Comparison of ENCODE assay signal across 25 cellular contexts in genomic region chrX:130287071-130287770, GRCh38.
"Had no signal": no experiment of that assay in that cellular context is flagged by ENCODE, and none has a peak within 500 bp of the region (broad histone marks: within the 10 kb centered on the region; RNA-seq: fewer than 3 reads in every experiment).

No MANE protein-coding gene starts in this region.

- H3K4me3 ChIP-seq: body of pancreas, cardiac muscle cell, heart left ventricle, left lung, pancreas, psoas muscle, stomach, suprapubic skin, transverse colon had no signal

- H3K4me1 Mint-ChIP-seq: activated naive CD8-positive, alpha-beta T cell treated with anti-CD3 and anti-CD28 coated beads, Interleukin-2, amount 50 U/mL, for 24 hours; stimulated activated memory B cell treated with anti-CD40 and anti-IgM and Interleukin-4, amounts not matched to agents 10 μg/mL and 1 μg/mL and 100 μg/mL, for 72 hours had no signal

- H3K27me3 ChIP-seq: body of pancreas, cardiac muscle cell, heart left ventricle, left lung, pancreas, stomach, suprapubic skin, transverse colon had no signal

- H3K4me1 ChIP-seq: body of pancreas, heart left ventricle, left lung, pancreas, psoas muscle, stomach, suprapubic skin, transverse colon had no signal

- H3K36me3 Mint-ChIP-seq: stimulated activated memory B cell treated with anti-CD40 and anti-IgM and Interleukin-4, amounts not matched to agents 10 μg/mL and 1 μg/mL and 100 μg/mL, for 72 hours had no signal

- H3K4me3 Mint-ChIP-seq: activated CD8-positive, alpha-beta T cell treated with anti-CD3 and anti-CD28 coated beads, Interleukin-2, amount 10 ng/mL, durations not matched to agents 7 days and 5 days; activated naive CD8-positive, alpha-beta T cell treated with anti-CD3 and anti-CD28 coated beads, Interleukin-2, amount 50 U/mL, for 24 hours; activated T-helper 1 cell treated with anti-CD3 and anti-CD28 coated beads, Interleukin-12 subunit alpha, Interleukin-12 subunit beta, Interleukin-2, Interleukin-4 antibody, amounts not matched to agents 30 ng/mL and 10 ng/mL and 1 ng/mL, durations not matched to agents 14 hours and 24 hours and 36 hours; nephron; stimulated activated memory B cell treated with anti-CD40 and anti-IgM and Interleukin-4, amounts not matched to agents 10 μg/mL and 1 μg/mL and 100 μg/mL, for 72 hours had no signal

- H3K36me3 ChIP-seq: cardiac muscle cell, heart left ventricle, left lung, pancreas, stomach, suprapubic skin, transverse colon had no signal

- ATAC-seq: activated CD8-positive, alpha-beta T cell treated with anti-CD3 and anti-CD28 coated beads, Interleukin-2, amount 10 ng/mL, durations not matched to agents 7 days and 5 days; activated naive CD8-positive, alpha-beta T cell treated with anti-CD3 and anti-CD28 coated beads, Interleukin-2, amount 50 U/mL, for 24 hours; body of pancreas; heart left ventricle; left lung; pancreas; psoas muscle; right cardiac atrium; stimulated activated memory B cell treated with anti-CD40 and anti-IgM and Interleukin-4, amounts not matched to agents 10 μg/mL and 1 μg/mL and 100 μg/mL, for 72 hours had no signal

- H3K27ac Mint-ChIP-seq: activated CD8-positive, alpha-beta T cell treated with anti-CD3 and anti-CD28 coated beads, Interleukin-2, amount 10 ng/mL, durations not matched to agents 7 days and 5 days; activated naive CD8-positive, alpha-beta T cell treated with anti-CD3 and anti-CD28 coated beads, Interleukin-2, amount 50 U/mL, for 24 hours; activated T-helper 1 cell treated with anti-CD3 and anti-CD28 coated beads, Interleukin-12 subunit alpha, Interleukin-12 subunit beta, Interleukin-2, Interleukin-4 antibody, amounts not matched to agents 30 ng/mL and 10 ng/mL and 1 ng/mL, durations not matched to agents 14 hours and 24 hours and 36 hours; nephron; stimulated activated memory B cell treated with anti-CD40 and anti-IgM and Interleukin-4, amounts not matched to agents 10 μg/mL and 1 μg/mL and 100 μg/mL, for 72 hours had no signal

- H3K9me3 Mint-ChIP-seq: activated naive CD8-positive, alpha-beta T cell treated with anti-CD3 and anti-CD28 coated beads, Interleukin-2, amount 50 U/mL, for 24 hours; activated T-helper 1 cell treated with anti-CD3 and anti-CD28 coated beads, Interleukin-12 subunit alpha, Interleukin-12 subunit beta, Interleukin-2, Interleukin-4 antibody, amounts not matched to agents 30 ng/mL and 10 ng/mL and 1 ng/mL, durations not matched to agents 14 hours and 24 hours and 36 hours; stimulated activated memory B cell treated with anti-CD40 and anti-IgM and Interleukin-4, amounts not matched to agents 10 μg/mL and 1 μg/mL and 100 μg/mL, for 72 hours had no signal

- H3K27me3 Mint-ChIP-seq: activated naive CD8-positive, alpha-beta T cell treated with anti-CD3 and anti-CD28 coated beads, Interleukin-2, amount 50 U/mL, for 24 hours had no signal

- H3K27ac ChIP-seq: body of pancreas, cardiac muscle cell, heart left ventricle, left lung, pancreas, psoas muscle, stomach, suprapubic skin, transverse colon, VCaP had no signal

- DNase-seq: activated CD4-positive, alpha-beta T cell treated with anti-CD3 and anti-CD28 coated beads, Interleukin-2, amount 50 U/mL, for 1 hour; activated CD4-positive, CD25-positive, alpha-beta regulatory T cell treated with anti-CD3 and anti-CD28 coated beads, Interleukin-2, amount 50 U/mL, for 72 hours; activated CD8-positive, alpha-beta T cell treated with anti-CD3 and anti-CD28 coated beads, Interleukin-2, amount 10 ng/mL, durations not matched to agents 7 days and 5 days; activated gamma-delta T cell; activated naive CD4-positive, alpha-beta T cell treated with anti-CD3 and anti-CD28 coated beads, Interleukin-2, amount 50 U/mL, for 16 hours; activated naive CD8-positive, alpha-beta T cell treated with anti-CD3 and anti-CD28 coated beads, Interleukin-2, amount 50 U/mL, for 24 hours; anterior cingulate cortex; body of pancreas; effector CD4-positive, alpha-beta T cell; heart left ventricle; kidney; left lung; midbrain; pancreas; psoas muscle; right cardiac atrium; stimulated activated CD4-positive, alpha-beta T cell treated with anti-CD3 and anti-CD28 coated beads, Interleukin-1b, Interleukin-23, amount 100 ng/mL, for 48 hours; stomach; transverse colon had no signal

- H3K9me3 ChIP-seq: body of pancreas, left lung, pancreas, psoas muscle, suprapubic skin, transverse colon had no signal
